1 cellular context compared by ENCODE assay signal in the genomic region with DNA sequence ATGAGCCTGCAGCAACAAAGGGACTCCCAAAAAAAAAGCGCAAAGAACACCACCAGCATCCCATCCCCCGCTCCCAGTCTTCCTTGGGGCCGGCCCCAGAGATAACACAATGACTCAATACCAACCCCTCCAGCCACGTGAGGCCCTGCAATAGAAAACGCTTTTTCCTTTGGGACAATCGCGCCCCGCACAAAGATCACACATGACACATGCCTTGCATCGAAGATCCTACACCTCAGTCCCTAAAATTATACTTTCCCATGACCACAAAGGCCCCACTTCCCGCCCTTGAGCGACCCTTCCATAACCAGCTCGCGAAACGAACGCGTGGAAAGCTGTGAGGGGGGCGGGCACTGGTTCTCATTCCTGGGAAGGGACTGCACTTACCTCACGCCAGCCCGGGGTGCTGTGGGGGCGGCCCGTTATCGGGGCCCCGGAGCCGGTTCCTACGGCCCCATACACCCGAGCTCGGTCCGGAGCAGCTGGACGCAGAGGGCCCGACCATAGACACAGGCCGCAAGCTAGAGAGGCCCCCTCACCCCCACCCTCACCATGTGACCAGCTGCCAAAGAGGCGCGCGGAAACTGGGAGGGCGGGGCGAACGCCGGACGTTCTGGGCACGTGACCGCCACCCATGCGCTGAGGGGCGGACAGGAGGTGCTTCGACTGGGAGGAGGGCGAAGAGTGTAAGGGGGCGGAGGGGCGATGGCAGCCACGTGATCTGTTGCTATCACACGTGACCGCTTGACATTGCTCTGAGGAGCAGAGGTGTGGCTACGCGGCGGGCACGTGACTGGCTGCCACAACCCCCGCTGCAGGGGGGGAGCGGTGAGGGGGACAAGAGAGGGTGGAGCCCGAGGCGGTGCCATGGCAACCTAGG.
TF ChIP-seq lines count a peak whose summit lies in the region.

A gene (minus strand): TSS at position 523 of the 880 bp plus-strand sequence. CDS start 593 bp downstream, outside the sequence.

TF ChIP-seq in K562, 482 proteins besides CTCF, POLR2A, EP300 and RAD21 (continued from another document and continues in another):
- TF ChIP-seq, protein P1, sequence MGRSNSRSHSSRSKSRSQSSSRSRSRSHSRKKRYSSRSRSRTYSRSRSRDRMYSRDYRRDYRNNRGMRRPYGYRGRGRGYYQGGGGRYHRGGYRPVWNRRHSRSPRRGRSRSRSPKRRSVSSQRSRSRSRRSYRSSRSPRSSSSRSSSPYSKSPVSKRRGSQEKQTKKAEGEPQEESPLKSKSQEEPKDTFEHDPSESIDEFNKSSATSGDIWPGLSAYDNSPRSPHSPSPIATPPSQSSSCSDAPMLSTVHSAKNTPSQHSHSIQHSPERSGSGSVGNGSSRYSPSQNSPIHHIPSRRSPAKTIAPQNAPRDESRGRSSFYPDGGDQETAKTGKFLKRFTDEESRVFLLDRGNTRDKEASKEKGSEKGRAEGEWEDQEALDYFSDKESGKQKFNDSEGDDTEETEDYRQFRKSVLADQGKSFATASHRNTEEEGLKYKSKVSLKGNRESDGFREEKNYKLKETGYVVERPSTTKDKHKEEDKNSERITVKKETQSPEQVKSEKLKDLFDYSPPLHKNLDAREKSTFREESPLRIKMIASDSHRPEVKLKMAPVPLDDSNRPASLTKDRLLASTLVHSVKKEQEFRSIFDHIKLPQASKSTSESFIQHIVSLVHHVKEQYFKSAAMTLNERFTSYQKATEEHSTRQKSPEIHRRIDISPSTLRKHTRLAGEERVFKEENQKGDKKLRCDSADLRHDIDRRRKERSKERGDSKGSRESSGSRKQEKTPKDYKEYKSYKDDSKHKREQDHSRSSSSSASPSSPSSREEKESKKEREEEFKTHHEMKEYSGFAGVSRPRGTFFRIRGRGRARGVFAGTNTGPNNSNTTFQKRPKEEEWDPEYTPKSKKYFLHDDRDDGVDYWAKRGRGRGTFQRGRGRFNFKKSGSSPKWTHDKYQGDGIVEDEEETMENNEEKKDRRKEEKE (IDR thresholded peaks at IDR 0.05; ENCODE audit: borderline replicate concordance in 1 of 2, control insufficient read depth in 1 of 2, low read depth in 2 of 2, low read length in 1 of 2): 0 out of 4 replicates have a peak, but pooled peaks of 1 of the 2 experiments have one; percentile 25
- TF ChIP-seq ZNF707 (CRISPR knock-in tag; conservative IDR thresholded peaks at IDR 0.05) (no peak), EGR1 (conservative IDR thresholded peaks at IDR 0.05) (peak; percentile 96), HNRNPLL (IDR thresholded peaks at IDR 0.05; ENCODE audit: low read depth, low read length, poor library complexity, severe bottlenecking) (no peak), NFRKB (IDR thresholded peaks at IDR 0.05; ENCODE audit: low read depth) (peak; percentile 94), ZFPM2 (CRISPR knock-in tag; IDR thresholded peaks at IDR 0.05) (0 out of 2 replicates have a peak, but pooled peaks have one; percentile 41), NCOA6 (IDR thresholded peaks at IDR 0.05) (no peak), ZFP30 (CRISPR knock-in tag; IDR thresholded peaks at IDR 0.05; ENCODE audit: borderline replicate concordance) (no peak), CSDE1 (IDR thresholded peaks at IDR 0.05) (no peak), KHSRP (IDR thresholded peaks at IDR 0.05) (no peak), NONO (IDR thresholded peaks at IDR 0.05; ENCODE audit: low read depth in 2 of 2, low read length in 1 of 2) (no peak), SOX6 (IDR thresholded peaks at IDR 0.05) (peak; percentile 77), ZNF57 (CRISPR knock-in tag; IDR thresholded peaks at IDR 0.05) (no peak), KDM5B (IDR thresholded peaks at IDR 0.05; ENCODE audit: insufficient replicate concordance, low read depth, low read length) (peak; percentile 54), ADNP (tag; IDR thresholded peaks at IDR 0.05) (no peak)
- TF ChIP-seq, protein P2, sequence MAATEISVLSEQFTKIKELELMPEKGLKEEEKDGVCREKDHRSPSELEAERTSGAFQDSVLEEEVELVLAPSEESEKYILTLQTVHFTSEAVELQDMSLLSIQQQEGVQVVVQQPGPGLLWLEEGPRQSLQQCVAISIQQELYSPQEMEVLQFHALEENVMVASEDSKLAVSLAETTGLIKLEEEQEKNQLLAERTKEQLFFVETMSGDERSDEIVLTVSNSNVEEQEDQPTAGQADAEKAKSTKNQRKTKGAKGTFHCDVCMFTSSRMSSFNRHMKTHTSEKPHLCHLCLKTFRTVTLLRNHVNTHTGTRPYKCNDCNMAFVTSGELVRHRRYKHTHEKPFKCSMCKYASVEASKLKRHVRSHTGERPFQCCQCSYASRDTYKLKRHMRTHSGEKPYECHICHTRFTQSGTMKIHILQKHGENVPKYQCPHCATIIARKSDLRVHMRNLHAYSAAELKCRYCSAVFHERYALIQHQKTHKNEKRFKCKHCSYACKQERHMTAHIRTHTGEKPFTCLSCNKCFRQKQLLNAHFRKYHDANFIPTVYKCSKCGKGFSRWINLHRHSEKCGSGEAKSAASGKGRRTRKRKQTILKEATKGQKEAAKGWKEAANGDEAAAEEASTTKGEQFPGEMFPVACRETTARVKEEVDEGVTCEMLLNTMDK (IDR thresholded peaks at IDR 0.05; ENCODE audit: borderline replicate concordance, insufficient read depth, low read depth, low read length, poor library complexity, severe bottlenecking): no peak
- TF ChIP-seq, protein P3, sequence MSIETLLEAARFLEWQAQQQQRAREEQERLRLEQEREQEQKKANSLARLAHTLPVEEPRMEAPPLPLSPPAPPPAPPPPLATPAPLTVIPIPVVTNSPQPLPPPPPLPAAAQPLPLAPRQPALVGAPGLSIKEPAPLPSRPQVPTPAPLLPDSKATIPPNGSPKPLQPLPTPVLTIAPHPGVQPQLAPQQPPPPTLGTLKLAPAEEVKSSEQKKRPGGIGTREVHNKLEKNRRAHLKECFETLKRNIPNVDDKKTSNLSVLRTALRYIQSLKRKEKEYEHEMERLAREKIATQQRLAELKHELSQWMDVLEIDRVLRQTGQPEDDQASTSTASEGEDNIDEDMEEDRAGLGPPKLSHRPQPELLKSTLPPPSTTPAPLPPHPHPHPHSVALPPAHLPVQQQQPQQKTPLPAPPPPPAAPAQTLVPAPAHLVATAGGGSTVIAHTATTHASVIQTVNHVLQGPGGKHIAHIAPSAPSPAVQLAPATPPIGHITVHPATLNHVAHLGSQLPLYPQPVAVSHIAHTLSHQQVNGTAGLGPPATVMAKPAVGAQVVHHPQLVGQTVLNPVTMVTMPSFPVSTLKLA (conservative IDR thresholded peaks at IDR 0.05): peak; percentile 100
- TF ChIP-seq, protein P4, sequence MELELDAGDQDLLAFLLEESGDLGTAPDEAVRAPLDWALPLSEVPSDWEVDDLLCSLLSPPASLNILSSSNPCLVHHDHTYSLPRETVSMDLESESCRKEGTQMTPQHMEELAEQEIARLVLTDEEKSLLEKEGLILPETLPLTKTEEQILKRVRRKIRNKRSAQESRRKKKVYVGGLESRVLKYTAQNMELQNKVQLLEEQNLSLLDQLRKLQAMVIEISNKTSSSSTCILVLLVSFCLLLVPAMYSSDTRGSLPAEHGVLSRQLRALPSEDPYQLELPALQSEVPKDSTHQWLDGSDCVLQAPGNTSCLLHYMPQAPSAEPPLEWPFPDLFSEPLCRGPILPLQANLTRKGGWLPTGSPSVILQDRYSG (tag; conservative IDR thresholded peaks at IDR 0.05; ENCODE audit: low read depth): no peak
- TF ChIP-seq, protein P5, sequence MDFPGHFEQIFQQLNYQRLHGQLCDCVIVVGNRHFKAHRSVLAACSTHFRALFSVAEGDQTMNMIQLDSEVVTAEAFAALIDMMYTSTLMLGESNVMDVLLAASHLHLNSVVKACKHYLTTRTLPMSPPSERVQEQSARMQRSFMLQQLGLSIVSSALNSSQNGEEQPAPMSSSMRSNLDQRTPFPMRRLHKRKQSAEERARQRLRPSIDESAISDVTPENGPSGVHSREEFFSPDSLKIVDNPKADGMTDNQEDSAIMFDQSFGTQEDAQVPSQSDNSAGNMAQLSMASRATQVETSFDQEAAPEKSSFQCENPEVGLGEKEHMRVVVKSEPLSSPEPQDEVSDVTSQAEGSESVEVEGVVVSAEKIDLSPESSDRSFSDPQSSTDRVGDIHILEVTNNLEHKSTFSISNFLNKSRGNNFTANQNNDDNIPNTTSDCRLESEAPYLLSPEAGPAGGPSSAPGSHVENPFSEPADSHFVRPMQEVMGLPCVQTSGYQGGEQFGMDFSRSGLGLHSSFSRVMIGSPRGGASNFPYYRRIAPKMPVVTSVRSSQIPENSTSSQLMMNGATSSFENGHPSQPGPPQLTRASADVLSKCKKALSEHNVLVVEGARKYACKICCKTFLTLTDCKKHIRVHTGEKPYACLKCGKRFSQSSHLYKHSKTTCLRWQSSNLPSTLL (IDR thresholded peaks at IDR 0.05): 0 out of 2 replicates have a peak, but pooled peaks have one; percentile 61
- TF ChIP-seq, protein P6, sequence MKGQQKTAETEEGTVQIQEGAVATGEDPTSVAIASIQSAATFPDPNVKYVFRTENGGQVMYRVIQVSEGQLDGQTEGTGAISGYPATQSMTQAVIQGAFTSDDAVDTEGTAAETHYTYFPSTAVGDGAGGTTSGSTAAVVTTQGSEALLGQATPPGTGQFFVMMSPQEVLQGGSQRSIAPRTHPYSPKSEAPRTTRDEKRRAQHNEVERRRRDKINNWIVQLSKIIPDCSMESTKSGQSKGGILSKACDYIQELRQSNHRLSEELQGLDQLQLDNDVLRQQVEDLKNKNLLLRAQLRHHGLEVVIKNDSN (CRISPR knock-in tag; IDR thresholded peaks at IDR 0.05): peak; percentile 99
- TF ChIP-seq, protein P7, sequence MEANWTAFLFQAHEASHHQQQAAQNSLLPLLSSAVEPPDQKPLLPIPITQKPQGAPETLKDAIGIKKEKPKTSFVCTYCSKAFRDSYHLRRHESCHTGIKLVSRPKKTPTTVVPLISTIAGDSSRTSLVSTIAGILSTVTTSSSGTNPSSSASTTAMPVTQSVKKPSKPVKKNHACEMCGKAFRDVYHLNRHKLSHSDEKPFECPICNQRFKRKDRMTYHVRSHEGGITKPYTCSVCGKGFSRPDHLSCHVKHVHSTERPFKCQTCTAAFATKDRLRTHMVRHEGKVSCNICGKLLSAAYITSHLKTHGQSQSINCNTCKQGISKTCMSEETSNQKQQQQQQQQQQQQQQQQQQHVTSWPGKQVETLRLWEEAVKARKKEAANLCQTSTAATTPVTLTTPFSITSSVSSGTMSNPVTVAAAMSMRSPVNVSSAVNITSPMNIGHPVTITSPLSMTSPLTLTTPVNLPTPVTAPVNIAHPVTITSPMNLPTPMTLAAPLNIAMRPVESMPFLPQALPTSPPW (CRISPR knock-in tag; IDR thresholded peaks at IDR 0.05): peak; percentile 99
- TF ChIP-seq, protein P8, sequence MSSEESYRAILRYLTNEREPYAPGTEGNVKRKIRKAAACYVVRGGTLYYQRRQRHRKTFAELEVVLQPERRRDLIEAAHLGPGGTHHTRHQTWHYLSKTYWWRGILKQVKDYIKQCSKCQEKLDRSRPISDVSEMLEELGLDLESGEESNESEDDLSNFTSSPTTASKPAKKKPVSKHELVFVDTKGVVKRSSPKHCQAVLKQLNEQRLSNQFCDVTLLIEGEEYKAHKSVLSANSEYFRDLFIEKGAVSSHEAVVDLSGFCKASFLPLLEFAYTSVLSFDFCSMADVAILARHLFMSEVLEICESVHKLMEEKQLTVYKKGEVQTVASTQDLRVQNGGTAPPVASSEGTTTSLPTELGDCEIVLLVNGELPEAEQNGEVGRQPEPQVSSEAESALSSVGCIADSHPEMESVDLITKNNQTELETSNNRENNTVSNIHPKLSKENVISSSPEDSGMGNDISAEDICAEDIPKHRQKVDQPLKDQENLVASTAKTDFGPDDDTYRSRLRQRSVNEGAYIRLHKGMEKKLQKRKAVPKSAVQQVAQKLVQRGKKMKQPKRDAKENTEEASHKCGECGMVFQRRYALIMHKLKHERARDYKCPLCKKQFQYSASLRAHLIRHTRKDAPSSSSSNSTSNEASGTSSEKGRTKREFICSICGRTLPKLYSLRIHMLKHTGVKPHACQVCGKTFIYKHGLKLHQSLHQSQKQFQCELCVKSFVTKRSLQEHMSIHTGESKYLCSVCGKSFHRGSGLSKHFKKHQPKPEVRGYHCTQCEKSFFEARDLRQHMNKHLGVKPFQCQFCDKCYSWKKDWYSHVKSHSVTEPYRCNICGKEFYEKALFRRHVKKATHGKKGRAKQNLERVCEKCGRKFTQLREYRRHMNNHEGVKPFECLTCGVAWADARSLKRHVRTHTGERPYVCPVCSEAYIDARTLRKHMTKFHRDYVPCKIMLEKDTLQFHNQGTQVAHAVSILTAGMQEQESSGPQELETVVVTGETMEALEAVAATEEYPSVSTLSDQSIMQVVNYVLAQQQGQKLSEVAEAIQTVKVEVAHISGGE (CRISPR knock-in tag; IDR thresholded peaks at IDR 0.05): peak in 1 of 3 experiments; percentile 68; a peak in 2 of 6 replicates
- TF ChIP-seq, protein P9, sequence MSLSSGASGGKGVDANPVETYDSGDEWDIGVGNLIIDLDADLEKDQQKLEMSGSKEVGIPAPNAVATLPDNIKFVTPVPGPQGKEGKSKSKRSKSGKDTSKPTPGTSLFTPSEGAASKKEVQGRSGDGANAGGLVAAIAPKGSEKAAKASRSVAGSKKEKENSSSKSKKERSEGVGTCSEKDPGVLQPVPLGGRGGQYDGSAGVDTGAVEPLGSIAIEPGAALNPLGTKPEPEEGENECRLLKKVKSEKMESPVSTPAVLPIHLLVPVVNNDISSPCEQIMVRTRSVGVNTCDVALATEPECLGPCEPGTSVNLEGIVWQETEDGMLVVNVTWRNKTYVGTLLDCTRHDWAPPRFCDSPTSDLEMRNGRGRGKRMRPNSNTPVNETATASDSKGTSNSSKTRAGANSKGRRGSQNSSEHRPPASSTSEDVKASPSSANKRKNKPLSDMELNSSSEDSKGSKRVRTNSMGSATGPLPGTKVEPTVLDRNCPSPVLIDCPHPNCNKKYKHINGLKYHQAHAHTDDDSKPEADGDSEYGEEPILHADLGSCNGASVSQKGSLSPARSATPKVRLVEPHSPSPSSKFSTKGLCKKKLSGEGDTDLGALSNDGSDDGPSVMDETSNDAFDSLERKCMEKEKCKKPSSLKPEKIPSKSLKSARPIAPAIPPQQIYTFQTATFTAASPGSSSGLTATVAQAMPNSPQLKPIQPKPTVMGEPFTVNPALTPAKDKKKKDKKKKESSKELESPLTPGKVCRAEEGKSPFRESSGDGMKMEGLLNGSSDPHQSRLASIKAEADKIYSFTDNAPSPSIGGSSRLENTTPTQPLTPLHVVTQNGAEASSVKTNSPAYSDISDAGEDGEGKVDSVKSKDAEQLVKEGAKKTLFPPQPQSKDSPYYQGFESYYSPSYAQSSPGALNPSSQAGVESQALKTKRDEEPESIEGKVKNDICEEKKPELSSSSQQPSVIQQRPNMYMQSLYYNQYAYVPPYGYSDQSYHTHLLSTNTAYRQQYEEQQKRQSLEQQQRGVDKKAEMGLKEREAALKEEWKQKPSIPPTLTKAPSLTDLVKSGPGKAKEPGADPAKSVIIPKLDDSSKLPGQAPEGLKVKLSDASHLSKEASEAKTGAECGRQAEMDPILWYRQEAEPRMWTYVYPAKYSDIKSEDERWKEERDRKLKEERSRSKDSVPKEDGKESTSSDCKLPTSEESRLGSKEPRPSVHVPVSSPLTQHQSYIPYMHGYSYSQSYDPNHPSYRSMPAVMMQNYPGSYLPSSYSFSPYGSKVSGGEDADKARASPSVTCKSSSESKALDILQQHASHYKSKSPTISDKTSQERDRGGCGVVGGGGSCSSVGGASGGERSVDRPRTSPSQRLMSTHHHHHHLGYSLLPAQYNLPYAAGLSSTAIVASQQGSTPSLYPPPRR (CRISPR knock-in tag; IDR thresholded peaks at IDR 0.05; ENCODE audit: borderline replicate concordance): 0 out of 2 replicates have a peak, but pooled peaks have one; percentile 11
- TF ChIP-seq, protein P10, sequence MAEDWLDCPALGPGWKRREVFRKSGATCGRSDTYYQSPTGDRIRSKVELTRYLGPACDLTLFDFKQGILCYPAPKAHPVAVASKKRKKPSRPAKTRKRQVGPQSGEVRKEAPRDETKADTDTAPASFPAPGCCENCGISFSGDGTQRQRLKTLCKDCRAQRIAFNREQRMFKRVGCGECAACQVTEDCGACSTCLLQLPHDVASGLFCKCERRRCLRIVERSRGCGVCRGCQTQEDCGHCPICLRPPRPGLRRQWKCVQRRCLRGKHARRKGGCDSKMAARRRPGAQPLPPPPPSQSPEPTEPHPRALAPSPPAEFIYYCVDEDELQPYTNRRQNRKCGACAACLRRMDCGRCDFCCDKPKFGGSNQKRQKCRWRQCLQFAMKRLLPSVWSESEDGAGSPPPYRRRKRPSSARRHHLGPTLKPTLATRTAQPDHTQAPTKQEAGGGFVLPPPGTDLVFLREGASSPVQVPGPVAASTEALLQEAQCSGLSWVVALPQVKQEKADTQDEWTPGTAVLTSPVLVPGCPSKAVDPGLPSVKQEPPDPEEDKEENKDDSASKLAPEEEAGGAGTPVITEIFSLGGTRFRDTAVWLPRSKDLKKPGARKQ (CRISPR knock-in tag; IDR thresholded peaks at IDR 0.05): no peak
